ENCODE assay signal across 1 cellular context in the genomic region with DNA sequence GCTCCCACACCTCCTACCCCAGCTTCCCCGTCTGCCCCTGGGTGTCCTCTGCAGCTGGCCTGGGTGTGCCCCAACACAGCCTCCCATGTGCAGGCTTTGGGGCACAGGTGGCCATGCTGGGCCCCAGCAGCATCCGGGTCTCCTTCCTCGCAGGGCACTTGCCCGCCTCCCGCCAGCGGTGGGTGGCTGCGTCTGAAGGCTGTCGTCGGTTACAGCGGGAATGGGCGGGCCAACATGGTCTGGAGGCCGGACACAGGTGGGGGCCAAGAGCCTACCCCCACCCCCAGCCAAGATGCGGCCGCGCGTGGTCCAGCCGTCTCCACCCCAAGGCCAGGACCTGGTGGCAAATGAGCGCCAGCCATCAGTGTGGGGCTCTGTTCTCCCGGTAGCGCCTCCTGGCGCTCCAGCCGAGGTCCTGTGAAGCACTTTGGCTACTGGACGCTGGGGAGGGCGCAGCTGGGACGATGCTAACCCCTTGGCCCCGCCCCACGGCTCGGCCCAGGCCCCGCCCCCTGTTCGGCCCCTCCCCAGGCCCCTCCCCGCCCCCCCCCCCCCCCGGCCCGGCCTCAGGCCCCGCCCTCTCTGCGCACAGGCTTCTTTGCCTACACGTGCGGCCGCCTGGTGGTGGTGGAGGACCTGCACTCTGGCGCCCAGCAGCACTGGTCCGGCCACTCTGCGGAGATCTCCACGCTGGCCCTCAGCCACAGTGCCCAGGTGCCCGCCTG.
TF ChIP-seq lines count a peak whose summit lies in the region.

No MANE protein-coding gene starts in this region.

TF ChIP-seq in GM12878, 131 proteins besides CTCF, POLR2A, EP300 and RAD21 (continues in another document):
- TF ChIP-seq SMC3 (IDR thresholded peaks at IDR 0.05; ENCODE audit: borderline replicate concordance, low read length) (peak; percentile 37; the same call in 1 of the 2 replicates), FOXK2 (IDR thresholded peaks at IDR 0.05) (no peak), ASH2L (IDR thresholded peaks at IDR 0.05; ENCODE audit: borderline replicate concordance, low read depth) (no peak), NR2C1 (IDR thresholded peaks at IDR 0.05) (no peak), IKZF2 (IDR thresholded peaks at IDR 0.05) (no peak), MEF2A (IDR thresholded peaks at IDR 0.05; ENCODE audit: insufficient read depth, low read depth, low read length) (no peak), SUZ12 (IDR thresholded peaks at IDR 0.05; ENCODE audit: unreplicated experiment) (no peak), NR2F1 (conservative IDR thresholded peaks at IDR 0.05) (no peak), MYB (IDR thresholded peaks at IDR 0.05; ENCODE audit: borderline replicate concordance, low read depth, low read length) (no peak), POLR2AphosphoS5 (IDR thresholded peaks at IDR 0.05; ENCODE audit: low read length) (no peak), HDAC6 (IDR thresholded peaks at IDR 0.05; ENCODE audit: unreplicated experiment) (no peak), ZBED1 (IDR thresholded peaks at IDR 0.05; ENCODE audit: borderline replicate concordance) (no peak), CREM (IDR thresholded peaks at IDR 0.05; ENCODE audit: low read depth) (no peak), SIN3A (IDR thresholded peaks at IDR 0.05; ENCODE audit: low read depth, low read length) (0 out of 2 replicates have a peak, but pooled peaks have one; percentile 20), HCFC1 (IDR thresholded peaks at IDR 0.05; ENCODE audit: low read length) (no peak), SREBF2 (IDR thresholded peaks at IDR 0.05; ENCODE audit: low read length) (no peak), SREBF1 (IDR thresholded peaks at IDR 0.05; ENCODE audit: low read length) (no peak), LARP7 (IDR thresholded peaks at IDR 0.05) (no peak), EZH2 (IDR thresholded peaks at IDR 0.05; ENCODE audit: borderline replicate concordance, control insufficient read depth, low read depth, low read length) (no peak), YY1 (IDR thresholded peaks at IDR 0.05; ENCODE audit: low read depth, low read length) (peak; percentile 38; the same call in 1 of the 2 replicates), ZSCAN29 (IDR thresholded peaks at IDR 0.05) (no peak), CHD2 (IDR thresholded peaks at IDR 0.05; ENCODE audit: borderline replicate concordance, low read depth, low read length) (no peak), BHLHE40 (IDR thresholded peaks at IDR 0.05; ENCODE audit: borderline replicate concordance in 1 of 2, low read depth in 2 of 2, low read length in 1 of 2) (peak; percentile 92 to 96), BRCA1 (IDR thresholded peaks at IDR 0.05; ENCODE audit: low read depth, low read length) (no peak), RELA (IDR thresholded peaks at IDR 0.05; ENCODE audit: borderline replicate concordance, partially characterized antibody) (no peak), PML (IDR thresholded peaks at IDR 0.05; ENCODE audit: low read length) (no peak), RUNX3 (IDR thresholded peaks at IDR 0.05; ENCODE audit: low read length) (no peak), BMI1 (IDR thresholded peaks at IDR 0.05; ENCODE audit: borderline replicate concordance) (no peak), WRNIP1 (IDR thresholded peaks at IDR 0.05; ENCODE audit: borderline replicate concordance, low read depth, low read length) (no peak), GATAD2B (conservative IDR thresholded peaks at IDR 0.05; ENCODE audit: low read depth) (peak; percentile 19; the same call in 1 of the 2 replicates), POU2F2 (IDR thresholded peaks at IDR 0.05; ENCODE audit: borderline replicate concordance, low read depth, low read length) (peak; percentile 54; the same call in 1 of the 3 replicates), NRF1 (conservative IDR thresholded peaks at IDR 0.05; ENCODE audit: low read depth, low read length) (no peak), IRF5 (IDR thresholded peaks at IDR 0.05; ENCODE audit: borderline replicate concordance) (no peak), CHD1 (IDR thresholded peaks at IDR 0.05; ENCODE audit: low read depth, low read length) (no peak), SIX5 (IDR thresholded peaks at IDR 0.05; ENCODE audit: low read depth, low read length, severe bottlenecking) (no peak), NFIC (IDR thresholded peaks at IDR 0.05; ENCODE audit: low read depth, low read length) (no peak), RB1 (IDR thresholded peaks at IDR 0.05; ENCODE audit: borderline replicate concordance) (no peak; the same call in 1 of the 2 replicates), PAX8 (IDR thresholded peaks at IDR 0.05) (no peak)
- TF ChIP-seq, protein P1, sequence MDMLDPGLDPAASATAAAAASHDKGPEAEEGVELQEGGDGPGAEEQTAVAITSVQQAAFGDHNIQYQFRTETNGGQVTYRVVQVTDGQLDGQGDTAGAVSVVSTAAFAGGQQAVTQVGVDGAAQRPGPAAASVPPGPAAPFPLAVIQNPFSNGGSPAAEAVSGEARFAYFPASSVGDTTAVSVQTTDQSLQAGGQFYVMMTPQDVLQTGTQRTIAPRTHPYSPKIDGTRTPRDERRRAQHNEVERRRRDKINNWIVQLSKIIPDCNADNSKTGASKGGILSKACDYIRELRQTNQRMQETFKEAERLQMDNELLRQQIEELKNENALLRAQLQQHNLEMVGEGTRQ (IDR thresholded peaks at IDR 0.05; ENCODE audit: borderline replicate concordance, low read depth, low read length): no peak
- TF ChIP-seq, protein P2, sequence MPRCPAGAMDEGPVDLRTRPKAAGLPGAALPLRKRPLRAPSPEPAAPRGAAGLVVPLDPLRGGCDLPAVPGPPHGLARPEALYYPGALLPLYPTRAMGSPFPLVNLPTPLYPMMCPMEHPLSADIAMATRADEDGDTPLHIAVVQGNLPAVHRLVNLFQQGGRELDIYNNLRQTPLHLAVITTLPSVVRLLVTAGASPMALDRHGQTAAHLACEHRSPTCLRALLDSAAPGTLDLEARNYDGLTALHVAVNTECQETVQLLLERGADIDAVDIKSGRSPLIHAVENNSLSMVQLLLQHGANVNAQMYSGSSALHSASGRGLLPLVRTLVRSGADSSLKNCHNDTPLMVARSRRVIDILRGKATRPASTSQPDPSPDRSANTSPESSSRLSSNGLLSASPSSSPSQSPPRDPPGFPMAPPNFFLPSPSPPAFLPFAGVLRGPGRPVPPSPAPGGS (IDR thresholded peaks at IDR 0.05; ENCODE audit: borderline replicate concordance, insufficient read depth, low read depth, low read length, poor library complexity, severe bottlenecking): no peak
- TF ChIP-seq, protein P3, sequence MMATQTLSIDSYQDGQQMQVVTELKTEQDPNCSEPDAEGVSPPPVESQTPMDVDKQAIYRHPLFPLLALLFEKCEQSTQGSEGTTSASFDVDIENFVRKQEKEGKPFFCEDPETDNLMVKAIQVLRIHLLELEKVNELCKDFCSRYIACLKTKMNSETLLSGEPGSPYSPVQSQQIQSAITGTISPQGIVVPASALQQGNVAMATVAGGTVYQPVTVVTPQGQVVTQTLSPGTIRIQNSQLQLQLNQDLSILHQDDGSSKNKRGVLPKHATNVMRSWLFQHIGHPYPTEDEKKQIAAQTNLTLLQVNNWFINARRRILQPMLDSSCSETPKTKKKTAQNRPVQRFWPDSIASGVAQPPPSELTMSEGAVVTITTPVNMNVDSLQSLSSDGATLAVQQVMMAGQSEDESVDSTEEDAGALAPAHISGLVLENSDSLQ (IDR thresholded peaks at IDR 0.05): peak; percentile 24; the same call in 1 of the 2 replicates
- TF ChIP-seq, protein P4, sequence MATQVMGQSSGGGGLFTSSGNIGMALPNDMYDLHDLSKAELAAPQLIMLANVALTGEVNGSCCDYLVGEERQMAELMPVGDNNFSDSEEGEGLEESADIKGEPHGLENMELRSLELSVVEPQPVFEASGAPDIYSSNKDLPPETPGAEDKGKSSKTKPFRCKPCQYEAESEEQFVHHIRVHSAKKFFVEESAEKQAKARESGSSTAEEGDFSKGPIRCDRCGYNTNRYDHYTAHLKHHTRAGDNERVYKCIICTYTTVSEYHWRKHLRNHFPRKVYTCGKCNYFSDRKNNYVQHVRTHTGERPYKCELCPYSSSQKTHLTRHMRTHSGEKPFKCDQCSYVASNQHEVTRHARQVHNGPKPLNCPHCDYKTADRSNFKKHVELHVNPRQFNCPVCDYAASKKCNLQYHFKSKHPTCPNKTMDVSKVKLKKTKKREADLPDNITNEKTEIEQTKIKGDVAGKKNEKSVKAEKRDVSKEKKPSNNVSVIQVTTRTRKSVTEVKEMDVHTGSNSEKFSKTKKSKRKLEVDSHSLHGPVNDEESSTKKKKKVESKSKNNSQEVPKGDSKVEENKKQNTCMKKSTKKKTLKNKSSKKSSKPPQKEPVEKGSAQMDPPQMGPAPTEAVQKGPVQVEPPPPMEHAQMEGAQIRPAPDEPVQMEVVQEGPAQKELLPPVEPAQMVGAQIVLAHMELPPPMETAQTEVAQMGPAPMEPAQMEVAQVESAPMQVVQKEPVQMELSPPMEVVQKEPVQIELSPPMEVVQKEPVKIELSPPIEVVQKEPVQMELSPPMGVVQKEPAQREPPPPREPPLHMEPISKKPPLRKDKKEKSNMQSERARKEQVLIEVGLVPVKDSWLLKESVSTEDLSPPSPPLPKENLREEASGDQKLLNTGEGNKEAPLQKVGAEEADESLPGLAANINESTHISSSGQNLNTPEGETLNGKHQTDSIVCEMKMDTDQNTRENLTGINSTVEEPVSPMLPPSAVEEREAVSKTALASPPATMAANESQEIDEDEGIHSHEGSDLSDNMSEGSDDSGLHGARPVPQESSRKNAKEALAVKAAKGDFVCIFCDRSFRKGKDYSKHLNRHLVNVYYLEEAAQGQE (IDR thresholded peaks at IDR 0.05; ENCODE audit: low read depth, low read length): no peak
- TF ChIP-seq, protein P5, sequence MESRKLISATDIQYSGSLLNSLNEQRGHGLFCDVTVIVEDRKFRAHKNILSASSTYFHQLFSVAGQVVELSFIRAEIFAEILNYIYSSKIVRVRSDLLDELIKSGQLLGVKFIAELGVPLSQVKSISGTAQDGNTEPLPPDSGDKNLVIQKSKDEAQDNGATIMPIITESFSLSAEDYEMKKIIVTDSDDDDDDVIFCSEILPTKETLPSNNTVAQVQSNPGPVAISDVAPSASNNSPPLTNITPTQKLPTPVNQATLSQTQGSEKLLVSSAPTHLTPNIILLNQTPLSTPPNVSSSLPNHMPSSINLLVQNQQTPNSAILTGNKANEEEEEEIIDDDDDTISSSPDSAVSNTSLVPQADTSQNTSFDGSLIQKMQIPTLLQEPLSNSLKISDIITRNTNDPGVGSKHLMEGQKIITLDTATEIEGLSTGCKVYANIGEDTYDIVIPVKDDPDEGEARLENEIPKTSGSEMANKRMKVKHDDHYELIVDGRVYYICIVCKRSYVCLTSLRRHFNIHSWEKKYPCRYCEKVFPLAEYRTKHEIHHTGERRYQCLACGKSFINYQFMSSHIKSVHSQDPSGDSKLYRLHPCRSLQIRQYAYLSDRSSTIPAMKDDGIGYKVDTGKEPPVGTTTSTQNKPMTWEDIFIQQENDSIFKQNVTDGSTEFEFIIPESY (IDR thresholded peaks at IDR 0.05): no peak
- TF ChIP-seq, protein P6, sequence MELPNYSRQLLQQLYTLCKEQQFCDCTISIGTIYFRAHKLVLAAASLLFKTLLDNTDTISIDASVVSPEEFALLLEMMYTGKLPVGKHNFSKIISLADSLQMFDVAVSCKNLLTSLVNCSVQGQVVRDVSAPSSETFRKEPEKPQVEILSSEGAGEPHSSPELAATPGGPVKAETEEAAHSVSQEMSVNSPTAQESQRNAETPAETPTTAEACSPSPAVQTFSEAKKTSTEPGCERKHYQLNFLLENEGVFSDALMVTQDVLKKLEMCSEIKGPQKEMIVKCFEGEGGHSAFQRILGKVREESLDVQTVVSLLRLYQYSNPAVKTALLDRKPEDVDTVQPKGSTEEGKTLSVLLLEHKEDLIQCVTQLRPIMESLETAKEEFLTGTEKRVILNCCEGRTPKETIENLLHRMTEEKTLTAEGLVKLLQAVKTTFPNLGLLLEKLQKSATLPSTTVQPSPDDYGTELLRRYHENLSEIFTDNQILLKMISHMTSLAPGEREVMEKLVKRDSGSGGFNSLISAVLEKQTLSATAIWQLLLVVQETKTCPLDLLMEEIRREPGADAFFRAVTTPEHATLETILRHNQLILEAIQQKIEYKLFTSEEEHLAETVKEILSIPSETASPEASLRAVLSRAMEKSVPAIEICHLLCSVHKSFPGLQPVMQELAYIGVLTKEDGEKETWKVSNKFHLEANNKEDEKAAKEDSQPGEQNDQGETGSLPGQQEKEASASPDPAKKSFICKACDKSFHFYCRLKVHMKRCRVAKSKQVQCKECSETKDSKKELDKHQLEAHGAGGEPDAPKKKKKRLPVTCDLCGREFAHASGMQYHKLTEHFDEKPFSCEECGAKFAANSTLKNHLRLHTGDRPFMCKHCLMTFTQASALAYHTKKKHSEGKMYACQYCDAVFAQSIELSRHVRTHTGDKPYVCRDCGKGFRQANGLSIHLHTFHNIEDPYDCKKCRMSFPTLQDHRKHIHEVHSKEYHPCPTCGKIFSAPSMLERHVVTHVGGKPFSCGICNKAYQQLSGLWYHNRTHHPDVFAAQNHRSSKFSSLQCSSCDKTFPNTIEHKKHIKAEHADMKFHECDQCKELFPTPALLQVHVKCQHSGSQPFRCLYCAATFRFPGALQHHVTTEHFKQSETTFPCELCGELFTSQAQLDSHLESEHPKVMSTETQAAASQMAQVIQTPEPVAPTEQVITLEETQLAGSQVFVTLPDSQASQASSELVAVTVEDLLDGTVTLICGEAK (IDR thresholded peaks at IDR 0.05; ENCODE audit: borderline replicate concordance): no peak
